In the genomic region with DNA sequence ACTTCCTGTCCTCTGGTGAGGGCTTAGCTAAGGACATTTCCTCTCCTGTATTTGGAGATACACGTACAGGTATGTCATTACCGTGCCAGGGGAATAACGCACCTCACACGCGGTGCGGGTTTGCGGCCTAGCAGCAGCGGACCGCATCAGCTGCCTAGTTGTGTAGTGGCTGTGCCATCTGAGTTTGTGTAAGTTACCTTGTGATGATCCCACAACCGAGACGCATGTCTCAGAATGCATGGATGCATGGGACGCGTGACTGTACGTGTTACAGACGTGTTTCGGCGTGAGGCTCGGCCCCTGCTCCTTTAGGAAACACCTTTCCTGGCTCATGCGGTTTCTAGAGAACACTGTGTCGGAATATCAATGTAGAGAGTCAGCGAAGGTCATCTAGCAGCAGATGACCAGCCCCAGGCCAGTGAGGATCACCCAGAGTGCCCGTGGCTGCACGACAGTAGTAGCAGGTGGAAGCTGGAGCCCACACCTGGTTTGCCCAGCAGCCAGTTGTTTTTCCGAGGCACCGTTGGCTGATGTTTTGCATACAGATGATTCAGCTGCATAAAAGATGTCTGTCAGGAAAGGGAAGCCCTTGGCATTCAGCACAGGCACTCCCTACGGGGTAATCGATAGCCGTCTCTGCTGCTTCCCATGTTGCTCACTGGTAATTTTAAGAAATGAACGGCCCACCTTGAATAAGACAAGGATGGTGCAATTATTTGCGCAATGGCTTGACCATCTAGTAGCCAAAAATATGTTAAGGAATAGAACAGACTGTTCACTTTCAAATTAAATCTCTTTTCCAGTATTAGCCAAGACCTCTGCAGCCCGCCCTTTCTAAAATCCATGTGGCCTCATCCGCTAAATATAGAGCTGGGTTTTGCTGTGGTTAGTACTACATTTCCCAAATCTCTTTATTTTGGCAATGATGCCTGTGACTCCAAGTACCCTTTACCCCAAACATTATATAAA, we compare ENCODE assay signal across 8 cellular contexts. TPM values are rescaled to one million over a fixed set of nuclear protein-coding genes. Genes with fewer than 3 reads are reported as not detected.
DNase-seq lines count a peak whose midpoint lies in the region; ATAC-seq and TF ChIP-seq lines count a peak whose summit lies in the region.

No MANE protein-coding gene starts in this region.

- H3K4me1 ChIP-seq in lung (ENCODE audit: control insufficient read depth in 2 of 2, insufficient read depth in 2 of 2, low read length in 2 of 2), result peaks cover 4 to 7% of the 10 kb centered on the region in 2 donors

- peak; percentile 16 for ATAC-seq in GM19372 (IDR thresholded peaks at IDR 0.05; ENCODE audit: low read depth, unreplicated experiment)
- ATAC-seq in lung (ENCODE audit: insufficient read depth, low FRiP score), result no peak
- no peak for ATAC-seq in HG02678 (IDR thresholded peaks at IDR 0.05; ENCODE audit: unreplicated experiment)

- H3K9me3 ChIP-seq in lung (ENCODE audit: control insufficient read depth in 2 of 2, insufficient read depth in 1 of 2, low read length in 1 of 2), result no peaks in the 10 kb centered on the region

- 52 to 54% methylated on average over 32 of the region's 32 CpGs for WGBS in lung, 2 donors

- H3K36me3 Mint-ChIP-seq in chondrocyte (ENCODE audit: low read depth), result no peaks in the 10 kb centered on the region
- peaks cover 5% of the 10 kb centered on the region for H3K36me3 Mint-ChIP-seq in type B pancreatic cell

- H3K9me3 Mint-ChIP-seq in chondrocyte (ENCODE audit: low read depth) (no peaks in the 10 kb centered on the region), type B pancreatic cell (no peaks in the 10 kb centered on the region)

- peak overlapping the region; percentile 81 for H3K27ac Mint-ChIP-seq in chondrocyte (ENCODE audit: unreplicated experiment)
- H3K27ac Mint-ChIP-seq in type B pancreatic cell, result peak overlapping the region; percentile 89

- DNase-seq in AG09309 (ENCODE audit: low read depth) (no peak), NCI-H774 (lab: John Stamatoyannopoulos, UW) (peak; percentile 49), chondrocyte (ENCODE audit: low spot score) (no peak), lung (ENCODE audit: low spot score) (no peak), type B pancreatic cell (ENCODE audit: extremely low spot score, unreplicated experiment) (peak; percentile 67), ureter (ENCODE audit: low spot score) (no peak)

- H3K4me3 Mint-ChIP-seq in chondrocyte (ENCODE audit: unreplicated experiment) (peak overlapping the region; percentile 81), type B pancreatic cell (peak overlapping the region; percentile 98)

- H3K4me1 Mint-ChIP-seq in chondrocyte (ENCODE audit: low read depth), result peaks cover 49% of the 10 kb centered on the region
- peaks cover 29% of the 10 kb centered on the region for H3K4me1 Mint-ChIP-seq in type B pancreatic cell (ENCODE audit: unreplicated experiment)

- H3K36me3 ChIP-seq in lung (ENCODE audit: control insufficient read depth in 2 of 2, insufficient read depth in 2 of 2, low read length in 2 of 2), result no peaks in the 10 kb centered on the region

- peak overlapping the region; percentile 20 to 43 for H3K27ac ChIP-seq in lung (ENCODE audit: low read depth in 1 of 2, low read length in 1 of 2)

- H3K27me3 ChIP-seq in lung (ENCODE audit: control insufficient read depth, insufficient read depth), result no peaks in the 10 kb centered on the region

- no peak for TF ChIP-seq CTCF in AG09309 (IDR thresholded peaks at IDR 0.05; ENCODE audit: control insufficient read depth, insufficient read depth, low read depth, low read length, missing control alignments)
- no peak for TF ChIP-seq CTCF in chondrocyte (IDR thresholded peaks at IDR 0.05)
- TF ChIP-seq CTCF in lung (IDR thresholded peaks at IDR 0.05; ENCODE audit: control extremely low read depth, extremely low read depth), result no peak
- no peak for TF ChIP-seq CTCF in type B pancreatic cell (conservative IDR thresholded peaks at IDR 0.05)

- H3K4me3 ChIP-seq in AG09309 (ENCODE audit: control insufficient read depth, low read depth, low read length) (peak overlapping the region; percentile 73), lung (peak overlapping the region; percentile 73)

- H3K27me3 Mint-ChIP-seq in chondrocyte (ENCODE audit: low read depth) (no peaks in the 10 kb centered on the region), type B pancreatic cell (peaks cover 20% of the 10 kb centered on the region)

RNA-seq across cellular contexts. Expression of gene CLTCL1, which starts 1.0 kb away (rescaled TPM):
- total RNA-seq in chondrocyte (22.5 to 28.3 TPM (median 24.2 TPM) in 3 replicates), lung (1 to 10 TPM; 5.9 to 9.2 TPM), type B pancreatic cell (ENCODE audit: low replicate concordance) (2.4 and 11.6 TPM in 2 replicates), ureter (5.8 TPM)
- 1 to 10 TPM; 2.6 to 2.8 TPM for polyA plus RNA-seq in lung

Comparison
In these comparisons a context has a peak if more than half of its experiments do, and no peak if none do; other contexts are left out.
1. DNase-seq: peak in NCI-H774 (single experiment) and type B pancreatic cell (single experiment); none in AG09309 (single experiment), chondrocyte (single experiment), lung (single experiment) and ureter (single experiment).